In the genomic region with DNA sequence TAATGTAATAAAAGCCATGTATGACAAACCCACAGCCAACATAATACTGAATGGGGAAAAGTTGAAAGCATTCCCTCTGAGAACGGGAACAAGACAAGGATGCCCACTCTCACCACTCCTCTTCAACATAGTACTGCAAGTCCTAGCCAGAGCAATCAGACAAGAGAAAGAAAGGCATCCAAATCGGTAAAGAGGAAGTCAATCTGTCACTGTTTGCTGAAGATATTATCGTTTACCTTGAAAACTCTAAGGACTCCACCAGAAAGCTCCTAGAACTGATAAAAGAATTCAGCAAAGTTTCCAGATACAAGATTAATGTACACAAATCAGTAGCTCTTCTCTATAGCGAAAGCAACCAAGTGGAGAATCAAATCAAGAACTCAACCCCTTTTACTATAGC, we compare ENCODE assay signal across 2 cellular contexts. TPM values are rescaled to one million over a fixed set of nuclear protein-coding genes. Genes with fewer than 3 reads are reported as not detected.
"Had no signal": no experiment of that assay in that cellular context is flagged by ENCODE, and none has a peak within 500 bp of the region (broad histone marks: within the 10 kb centered on the region; RNA-seq: fewer than 3 reads in every experiment).

No MANE protein-coding gene starts in this region.

RNA-seq across cellular contexts. Expression of gene HUS1B, which starts 6.9 kb away (rescaled TPM):
- total RNA-seq: left cardiac atrium, left ventricle myocardium superior had no signal
